ENCODE assay signal across 20 cellular contexts in the genomic region with DNA sequence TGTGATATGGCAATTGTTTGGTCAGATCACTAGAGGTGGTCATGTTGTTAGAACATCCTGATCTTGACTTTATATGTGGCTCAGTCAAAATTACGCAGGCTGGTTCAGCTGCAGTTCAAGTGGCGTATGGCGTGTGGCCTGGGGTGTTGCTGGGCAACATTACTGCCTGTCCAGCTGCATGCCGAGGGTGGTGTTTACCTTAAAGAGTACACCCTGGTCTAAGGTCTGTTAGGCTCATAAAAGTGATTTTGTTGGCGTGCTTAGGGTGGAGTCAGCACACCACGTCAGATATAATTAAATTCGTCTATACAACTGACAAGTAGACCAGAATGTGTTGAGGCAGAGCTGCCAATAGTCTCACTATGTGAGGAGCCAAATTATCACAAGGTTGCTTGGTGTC. TPM values are rescaled to one million over a fixed set of nuclear protein-coding genes. Genes with fewer than 3 reads are reported as not detected.
A peak's percentile ranks its signal among the peaks of the same experiment; 100 is the strongest.
DNase-seq lines count a peak whose midpoint lies in the region; ATAC-seq, FAIRE-seq and TF ChIP-seq lines count a peak whose summit lies in the region.
"Had no signal": no experiment of that assay in that cellular context is flagged by ENCODE, and none has a peak within 500 bp of the region (broad histone marks: within the 10 kb centered on the region; RNA-seq: fewer than 3 reads in every experiment).

No MANE protein-coding gene starts in this region.

- DNase-seq in DMS153 (lab: John Stamatoyannopoulos, UW) (peak; percentile 75), NCI-H1092 (lab: John Stamatoyannopoulos, UW) (peak; percentile 16), choroid plexus epithelial cell (ENCODE audit: low read depth) (peak; percentile 45), pancreas (peak in 1 of 6 donors; percentile 16), mesothelial cell of epicardium (ENCODE audit: low spot score in 2 of 2, unreplicated experiment in 2 of 2) (no peak)
- DNase-seq in activated naive CD8-positive, alpha-beta T cell treated with anti-CD3 and anti-CD28 coated beads, Interleukin-2, amount 50 U/mL, for 24 hours: no peak
- DNase-seq: activated CD4-positive, alpha-beta T cell treated with anti-CD3 and anti-CD28 coated beads for 48 hours; activated gamma-delta T cell treated with Interleukin-2 at 50 U/mL for 16 hours; endodermal cell; GDM1; HCEC 1CT; kidney glomerular epithelial cell; NCI-H2171; nucleus accumbens; SW 1271 had no signal

- 83 to 84% methylated on average over 7 of the region's 7 CpGs for WGBS in pancreas, 2 donors

- no peak overlapping the region for H3K4me3 ChIP-seq in choroid plexus epithelial cell (ENCODE audit: low read depth, low read length)
- no peak overlapping the region for H3K4me3 ChIP-seq in pancreas
- H3K4me3 ChIP-seq: K562 had no signal

- peaks cover 39% of the 10 kb centered on the region for H3K36me3 Mint-ChIP-seq in activated naive CD8-positive, alpha-beta T cell treated with anti-CD3 and anti-CD28 coated beads, Interleukin-2, amount 50 U/mL, for 24 hours (ENCODE audit: low read depth)
- peaks cover 2% of the 10 kb centered on the region for H3K36me3 Mint-ChIP-seq in mesothelial cell of epicardium

- no peak overlapping the region for H3K4me3 Mint-ChIP-seq in activated naive CD8-positive, alpha-beta T cell treated with anti-CD3 and anti-CD28 coated beads, Interleukin-2, amount 50 U/mL, for 24 hours
- H3K4me3 Mint-ChIP-seq in mesothelial cell of epicardium: no peak overlapping the region
- H3K4me3 Mint-ChIP-seq: endodermal cell had no signal

- FAIRE-seq in pancreas (lab: Jason Lieb, UNC): no peak
- FAIRE-seq: K562, TTC549 had no signal

- H3K36me3 ChIP-seq in pancreas: no peaks in the 10 kb centered on the region

- H3K9me3 ChIP-seq in pancreas: no peaks in the 10 kb centered on the region

- H3K27me3 ChIP-seq in pancreas: no peaks in the 10 kb centered on the region

- H3K27ac Mint-ChIP-seq in activated naive CD8-positive, alpha-beta T cell treated with anti-CD3 and anti-CD28 coated beads, Interleukin-2, amount 50 U/mL, for 24 hours: no peak overlapping the region
- no peak overlapping the region for H3K27ac Mint-ChIP-seq in mesothelial cell of epicardium
- H3K27ac Mint-ChIP-seq: endodermal cell had no signal

- H3K9me3 Mint-ChIP-seq in activated naive CD8-positive, alpha-beta T cell treated with anti-CD3 and anti-CD28 coated beads, Interleukin-2, amount 50 U/mL, for 24 hours: peaks cover 11% of the 10 kb centered on the region
- H3K9me3 Mint-ChIP-seq in mesothelial cell of epicardium: peaks cover 10% of the 10 kb centered on the region

- no peaks in the 10 kb centered on the region for H3K4me1 ChIP-seq in pancreas

- TF ChIP-seq CTCF in choroid plexus epithelial cell (conservative IDR thresholded peaks at IDR 0.05; ENCODE audit: low read depth, low read length) (no peak), pancreas (IDR thresholded peaks at IDR 0.05) (no peak), mesothelial cell of epicardium (IDR thresholded peaks at IDR 0.05; ENCODE audit: unreplicated experiment) (no peak)

- H3K27ac ChIP-seq in pancreas: no peak overlapping the region
- H3K27ac ChIP-seq: RWPE1 had no signal

- intact Hi-C loops in pancreas (cut with DNase I): no loop called here

- H3K4me1 Mint-ChIP-seq in activated naive CD8-positive, alpha-beta T cell treated with anti-CD3 and anti-CD28 coated beads, Interleukin-2, amount 50 U/mL, for 24 hours: peaks cover 18% of the 10 kb centered on the region
- peaks cover 9% of the 10 kb centered on the region for H3K4me1 Mint-ChIP-seq in mesothelial cell of epicardium
- H3K4me1 Mint-ChIP-seq: endodermal cell had no signal

- ATAC-seq in pancreas (peak in 3 of 4 donors; percentile 40 to 94 (median 92)), GM18498 (IDR thresholded peaks at IDR 0.05; ENCODE audit: unreplicated experiment) (no peak), HG03520 (IDR thresholded peaks at IDR 0.05; ENCODE audit: unreplicated experiment) (no peak)
- no peak for ATAC-seq in activated naive CD8-positive, alpha-beta T cell treated with anti-CD3 and anti-CD28 coated beads, Interleukin-2, amount 50 U/mL, for 24 hours
- ATAC-seq: K562 had no signal

- no peaks in the 10 kb centered on the region for H3K27me3 Mint-ChIP-seq in activated naive CD8-positive, alpha-beta T cell treated with anti-CD3 and anti-CD28 coated beads, Interleukin-2, amount 50 U/mL, for 24 hours
- no peaks in the 10 kb centered on the region for H3K27me3 Mint-ChIP-seq in mesothelial cell of epicardium (ENCODE audit: low read depth)

RNA-seq across cellular contexts. Expression of a gene that starts 55.6 kb away (rescaled TPM):
- total RNA-seq in pancreas: 10 to 100 TPM in 1 of 6 donors, 1 to 10 TPM in 5; 4.9 to 13.2 (median 8.3) TPM
- polyA plus RNA-seq in pancreas: 10 to 100 TPM in 1 of 2 donors, 1 to 10 TPM in 1; 4.8 to 11.7 TPM
- total RNA-seq in mesothelial cell of epicardium: 25.5 to 28.6 TPM (median 27.4 TPM) in 3 replicates

Comparison
In these comparisons a context has a peak if more than half of its experiments do, and no peak if none do; other contexts are left out.
1. DNase-seq: peak in DMS153 (single experiment), NCI-H1092 (single experiment) and choroid plexus epithelial cell (single experiment); none in activated naive CD8-positive, alpha-beta T cell treated with anti-CD3 and anti-CD28 coated beads, Interleukin-2, amount 50 U/mL, for 24 hours (single experiment) and mesothelial cell of epicardium (0 of 2).
2. ATAC-seq: peak in pancreas (3 of 4); none in activated naive CD8-positive, alpha-beta T cell treated with anti-CD3 and anti-CD28 coated beads, Interleukin-2, amount 50 U/mL, for 24 hours (single experiment), GM18498 (single experiment) and HG03520 (single experiment).